ENCODE assay signal across 9 cellular contexts in the genomic region with DNA sequence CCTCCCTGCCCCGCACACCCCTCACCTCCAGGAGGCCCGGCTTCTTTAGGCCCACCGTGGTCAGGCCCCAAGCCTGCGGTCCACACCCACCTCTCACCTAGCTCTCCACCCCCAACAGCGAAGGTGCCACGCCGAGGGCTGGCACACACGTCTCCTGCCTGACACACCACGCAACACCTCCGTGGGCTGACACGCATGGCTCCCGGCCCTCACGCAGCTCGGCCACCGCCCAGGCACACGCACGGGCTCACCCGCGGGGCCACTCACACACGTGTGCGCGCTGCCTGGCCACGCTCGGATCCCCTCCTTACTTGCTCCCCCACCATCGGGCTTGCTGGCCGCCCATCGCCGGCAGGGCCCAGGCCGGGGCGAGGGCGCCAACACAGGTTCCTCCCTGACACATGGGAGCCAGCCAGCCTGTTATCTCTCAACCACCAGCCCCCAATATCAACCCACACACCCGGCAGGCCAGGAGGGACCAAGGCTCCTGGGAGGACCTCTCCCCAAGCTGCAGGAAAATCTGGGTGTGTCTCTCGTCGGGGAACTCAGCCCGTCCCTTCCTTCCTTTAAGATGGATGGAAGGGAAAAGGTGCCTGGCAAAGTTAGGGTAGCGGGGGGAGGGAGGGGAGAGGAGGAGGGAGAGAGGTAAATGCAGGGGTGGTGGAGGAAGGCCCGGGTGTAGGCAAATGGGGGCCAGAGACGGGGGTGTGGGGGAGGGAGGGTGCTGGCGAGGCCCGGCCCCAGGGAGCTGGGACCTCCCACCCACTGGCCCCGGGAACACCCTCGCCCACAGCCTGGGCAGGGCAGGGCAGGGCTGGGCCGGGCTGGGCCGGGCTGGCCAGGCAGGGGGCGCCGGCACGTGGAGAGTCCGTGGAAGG. TPM values are rescaled to one million over a fixed set of nuclear protein-coding genes. Genes with fewer than 3 reads are reported as not detected.
DNase-seq lines count a peak whose midpoint lies in the region; ATAC-seq, FAIRE-seq and TF ChIP-seq lines count a peak whose summit lies in the region.
"Had no signal": no experiment of that assay in that cellular context is flagged by ENCODE, and none has a peak within 500 bp of the region (broad histone marks: within the 10 kb centered on the region; RNA-seq: fewer than 3 reads in every experiment).

No MANE protein-coding gene starts in this region.

- H2BK12ac ChIP-seq in H1 (ENCODE audit: low read depth, low read length) = peak overlapping the region; percentile 90; the same call in 1 of the 2 replicates

- peak; percentile 37 for ATAC-seq in CD8-positive, alpha-beta T cell
- peak; percentile 45 for ATAC-seq in GM21381 (IDR thresholded peaks at IDR 0.05; ENCODE audit: unreplicated experiment)

- peak overlapping the region; percentile 88 for H3K4me3 Mint-ChIP-seq in CD8-positive, alpha-beta T cell

- no peak overlapping the region for H2AFZ ChIP-seq in H1 (ENCODE audit: low read length)

- H3K4me2 ChIP-seq in H1 (ENCODE audit: insufficient read depth in 1 of 2, low read depth in 2 of 2, low read length in 2 of 2) = peak overlapping the region; percentile 93 to 96

- H4K20me1 ChIP-seq in H1 (replicated peaks in 1 of 2; ENCODE audit: control insufficient read depth in 1 of 2, insufficient read depth in 2 of 2, low read length in 2 of 2) = peaks cover 2 to 14% of the 10 kb centered on the region in 2 experiments

- TF ChIP-seq CTCF in CD8-positive, alpha-beta T cell (IDR thresholded peaks at IDR 0.05) = no peak
- TF ChIP-seq CTCF in H1 (IDR thresholded peaks at IDR 0.05; ENCODE audit: control extremely low read depth in 1 of 3, insufficient read depth in 1 of 3, low read depth in 1 of 3, low read length in 3 of 3) = no peak

- H3K4me3 ChIP-seq in CD8-positive, alpha-beta T cell (ENCODE audit: low read depth, low read length) = peak overlapping the region; percentile 65
- H3K4me3 ChIP-seq in H1 (ENCODE audit: extremely low read depth in 1 of 4, insufficient read depth in 2 of 4, low read depth in 3 of 4, low read length in 4 of 4) (peak overlapping the region; percentile 33 to 68 (median 58)), mucosa of stomach (ENCODE audit: low read length) (peak overlapping the region; percentile 39), thymus (ENCODE audit: low read length) (peak overlapping the region; percentile 61)

- peaks cover 13% of the 10 kb centered on the region for H3K23me2 ChIP-seq in H1 (ENCODE audit: low read depth, low read length)

- TF ChIP-seq RAD21 in H1 (IDR thresholded peaks at IDR 0.05 in 1 of 2, conservative IDR thresholded peaks at IDR 0.05 in 1 of 2; ENCODE audit: low read depth in 2 of 2, low read length in 2 of 2) = no peak

- H3K27ac Mint-ChIP-seq in CD8-positive, alpha-beta T cell = peak overlapping the region; percentile 93

- H3K79me2 ChIP-seq in H1 (ENCODE audit: control insufficient read depth in 1 of 2, insufficient read depth in 2 of 2, low read length in 2 of 2) = no peaks in the 10 kb centered on the region; a peak in 1 of 4 replicates

- no peaks in the 10 kb centered on the region for H3K27me3 Mint-ChIP-seq in CD8-positive, alpha-beta T cell (ENCODE audit: low read depth)

- H2BK20ac ChIP-seq in H1 (ENCODE audit: low read length) = no peak overlapping the region

- no peak for TF ChIP-seq EP300 in H1 (IDR thresholded peaks at IDR 0.05; ENCODE audit: borderline replicate concordance in 1 of 2, low read depth in 2 of 2, low read length in 2 of 2)

- peaks cover 8% of the 10 kb centered on the region for H3K79me1 ChIP-seq in H1 (ENCODE audit: low read depth, low read length)

- H3K23ac ChIP-seq in H1 (ENCODE audit: insufficient read length) = no peak overlapping the region

- no peak for TF ChIP-seq POLR2A in H1 (IDR thresholded peaks at IDR 0.05; ENCODE audit: control extremely low read depth in 1 of 2, low read depth in 2 of 2, low read length in 2 of 2)

- H2BK15ac ChIP-seq in H1 (ENCODE audit: low read length) = peak overlapping the region; percentile 97

- CTCF ChIA-PET in CD8-positive, alpha-beta T cell (lab: Charles Lee) = interaction anchor here (1.2 to 2.2 kb wide), 6 partner anchors 9 to 141 kb away, joined by 3 to 7 read pairs (median 6); a partner anchor contains a TSS
- CTCF ChIA-PET in H1 (lab: Charles Lee; ENCODE audit: partially characterized antibody) = interaction anchor here (1.0 to 2.8 kb wide), 6 partner anchors 10 to 203 kb away, joined by 3 to 12 read pairs (median 6); no protein-coding TSS in a partner anchor

- peak overlapping the region; percentile 93 for H3K4ac ChIP-seq in H1 (replicated peaks; ENCODE audit: insufficient read length, low read depth, low read length)

- H3K9me3 Mint-ChIP-seq in CD8-positive, alpha-beta T cell = no peaks in the 10 kb centered on the region

- H2BK120ac ChIP-seq in H1 (replicated peaks; ENCODE audit: low read depth, low read length) = no peak overlapping the region

- H2BK5ac ChIP-seq in H1 (ENCODE audit: low read depth, low read length) = peak overlapping the region; percentile 87; the same call in 1 of the 2 replicates

- H4K5ac ChIP-seq in H1 (ENCODE audit: insufficient read length, low read depth, low read length) = peak overlapping the region; percentile 36

- H4K91ac ChIP-seq in H1 (replicated peaks; ENCODE audit: insufficient read length, low read length) = peak overlapping the region; percentile 96

- H3K4me1 Mint-ChIP-seq in CD8-positive, alpha-beta T cell (ENCODE audit: low read depth) = peaks cover 42% of the 10 kb centered on the region

- H3K56ac ChIP-seq in H1 (replicated peaks; ENCODE audit: insufficient read length, low read depth, low read length) = peak overlapping the region; percentile 51

- H4K8ac ChIP-seq in H1 (ENCODE audit: extremely low read depth, insufficient read depth, low read length) = peak overlapping the region; percentile 72

- FAIRE-seq in H1 (lab: Jason Lieb, UNC) = no peak

- H3K9me3 ChIP-seq in CD8-positive, alpha-beta T cell (ENCODE audit: low read length) = no peaks in the 10 kb centered on the region
- H3K9me3 ChIP-seq in H1 (ENCODE audit: insufficient read depth in 2 of 2, low read depth in 1 of 2, low read length in 1 of 2) (no peaks in the 10 kb centered on the region), mucosa of stomach (ENCODE audit: control insufficient read depth, low read length) (no peaks in the 10 kb centered on the region), thymus (ENCODE audit: control insufficient read depth) (no peaks in the 10 kb centered on the region)

- H3K4me1 ChIP-seq in CD8-positive, alpha-beta T cell (ENCODE audit: insufficient read depth, low read length) = peaks cover 17% of the 10 kb centered on the region
- H3K4me1 ChIP-seq in H1 (replicated peaks in 1 of 4; ENCODE audit: control insufficient read depth in 3 of 4, insufficient read depth in 4 of 4, low read length in 3 of 4) (peaks cover 4 to 21% (median 13%) of the 10 kb centered on the region in 4 experiments), mucosa of stomach (ENCODE audit: control insufficient read depth, insufficient read depth, low read length) (peaks cover 33% of the 10 kb centered on the region), thymus (ENCODE audit: control insufficient read depth, insufficient read depth, low read length) (peaks cover 11% of the 10 kb centered on the region)

- H3K27ac ChIP-seq in CD8-positive, alpha-beta T cell (ENCODE audit: low read depth, low read length) = peak overlapping the region; percentile 40
- H3K27ac ChIP-seq in H1 (ENCODE audit: low read depth, low read length) (0 out of 2 replicates have a peak overlapping the region, but pooled peaks have one; percentile 20), thymus (ENCODE audit: low read depth) (peak overlapping the region; percentile 81)

- H3K36me3 Mint-ChIP-seq in CD8-positive, alpha-beta T cell = peaks cover 46% of the 10 kb centered on the region

- WGBS in H1 (ENCODE audit: extremely low coverage in 1 of 2, insufficient coverage in 1 of 2, insufficient read length in 1 of 2, insufficient replicate concordance in 2 of 2, low coverage in 1 of 2, low lambda C conversion rate in 2 of 2, missing lambda C conversion rate in 1 of 2), 2 experiments = 7% methylated on average over 32 of the region's 48 CpGs; no CpG with 5 or more reads in 1 of the 2 experiments
- 6% methylated on average over 48 of the region's 48 CpGs for WGBS in thymus

- H3K27me3 ChIP-seq in CD8-positive, alpha-beta T cell (ENCODE audit: insufficient read depth, low read length) = no peaks in the 10 kb centered on the region
- no peaks in the 10 kb centered on the region for H3K27me3 ChIP-seq in H1 (replicated peaks in 1 of 4; ENCODE audit: control insufficient read depth in 3 of 4, extremely low read depth in 1 of 4, insufficient read depth in 3 of 4, low read length in 3 of 4)
- no peaks in the 10 kb centered on the region for H3K27me3 ChIP-seq in mucosa of stomach (ENCODE audit: control insufficient read depth, insufficient read depth, low read length)
- H3K27me3 ChIP-seq in thymus (ENCODE audit: control insufficient read depth, insufficient read depth) = no peaks in the 10 kb centered on the region

- H3K9ac ChIP-seq in H1 (replicated peaks in 1 of 4; ENCODE audit: extremely low read depth in 1 of 4, low read depth in 3 of 4, low read length in 3 of 4) = peak overlapping the region in 3 of 4 experiments; percentile 26 to 42 (median 40); a peak in 5 of 7 replicates
- peak overlapping the region; percentile 85 for H3K9ac ChIP-seq in mucosa of stomach (ENCODE audit: low read length)

- H3K18ac ChIP-seq in H1 (ENCODE audit: extremely low read depth, low read length) = peak overlapping the region; percentile 95

- POLR2A ChIA-PET in CD8-positive, alpha-beta T cell (lab: Charles Lee) = interaction anchor here (1.0 to 2.5 kb wide), 6 partner anchors 9 to 31 kb away, joined by 3 to 16 read pairs (median 6); a partner anchor contains a TSS
- POLR2A ChIA-PET in H1 (lab: Charles Lee; ENCODE audit: partially characterized antibody) = interaction anchor here (0.8 to 3.9 kb wide), 12 partner anchors 9 to 551 kb away, joined by 3 to 33 read pairs (median 4); a partner anchor contains a TSS

- H3K36me3 ChIP-seq in CD8-positive, alpha-beta T cell (ENCODE audit: insufficient read depth, low read length) = peaks cover 14% of the 10 kb centered on the region
- H3K36me3 ChIP-seq in H1 (ENCODE audit: control insufficient read depth in 2 of 4, insufficient read depth in 4 of 4, low read length in 3 of 4) = peaks cover 4 to 30% (median 13%) of the 10 kb centered on the region in 4 experiments; a peak in 6 of 8 replicates
- H3K36me3 ChIP-seq in mucosa of stomach (ENCODE audit: control insufficient read depth, insufficient read depth, low read length) = peaks cover 26% of the 10 kb centered on the region
- H3K36me3 ChIP-seq in thymus (ENCODE audit: control insufficient read depth, insufficient read depth) = peaks cover 33% of the 10 kb centered on the region

- no peak overlapping the region for H3K14ac ChIP-seq in H1 (ENCODE audit: insufficient read length)

- peak overlapping the region; percentile 94; the same call in 1 of the 2 replicates for H2AK5ac ChIP-seq in H1 (ENCODE audit: low read depth, low read length)

- peak in 5 of 7 experiments; percentile 11 to 53 (median 32) for DNase-seq in CD8-positive, alpha-beta T cell
- DNase-seq in HUDEP-2 (lab: John Stamatoyannopoulos, UW; ENCODE audit: unreplicated experiment in 76 of 76) (peak in 73 of 76 experiments; percentile 18 to 90 (median 77)), H1 (ENCODE audit: low read depth in 1 of 2, low spot score in 2 of 2) (peak in 1 of 2 experiments; percentile 60), NCI-H1436 (lab: John Stamatoyannopoulos, UW) (no peak)
- DNase-seq in activated CD4-positive, alpha-beta T cell treated with anti-CD3 and anti-CD28 coated beads for 4 hours = peak; percentile 37 to 54

- intact Hi-C loops in CD8-positive, alpha-beta T cell (cut with DNase I, micrococcal nuclease) = loop anchor here (5.0 to 10.0 kb wide), 3 partner anchors 432 to 912 kb away; a partner anchor contains a TSS

RNA-seq across cellular contexts. Expression of a gene that starts 0.5 kb away (rescaled TPM):
- total RNA-seq in CD8-positive, alpha-beta T cell = 10 to 100 TPM; 24.6 to 25.6 TPM
- 28.5 and 29.1 TPM in 2 replicates for total RNA-seq in H1 (2021; fragmentation: NEBNext Ultra II Directional; extraction: Animal tissue kit (Norgen Biotek cat#: 25700))
- polyA plus RNA-seq in H1 (2011; rRNA removed) (58.2 and 68.1 TPM in 2 replicates), thymus (44.8 TPM)
- 51.4 TPM for polyA plus RNA-seq in H1 (2011; cell fraction: cytosol; rRNA removed)
- polyA plus RNA-seq in H1 (2011; cell fraction: nucleus; rRNA removed) = 64.0 TPM
- polyA plus RNA-seq in H1 (2012, experiment 1 of 2) = 31.0 to 38.0 TPM (median 34.5 TPM) in 4 replicates
- 57.9 TPM for polyA plus RNA-seq in H1 (2012, experiment 2 of 2)
- polyA plus RNA-seq in H1 (2013, experiment 1 of 2) = 45.0 TPM
- polyA plus RNA-seq in H1 (2013, experiment 2 of 2) = 50.2 TPM
- 35.7 and 45.3 TPM in 2 replicates for polyA minus RNA-seq in H1 (2011; rRNA and poly(A)+ RNA removed)
- 11.2 TPM for polyA minus RNA-seq in H1 (2011; cell fraction: cytosol; rRNA and poly(A)+ RNA removed)
- polyA minus RNA-seq in H1 (2011; cell fraction: nucleus; rRNA and poly(A)+ RNA removed) = 12.0 TPM

RNA-seq across cellular contexts. Expression of a gene that starts 8.5 kb away (rescaled TPM):
- 1 to 10 TPM in 1 of 2 experiments, under 1 TPM in 1; 0.92 to 1.3 TPM for total RNA-seq in CD8-positive, alpha-beta T cell
- 221 and 252 TPM in 2 replicates for total RNA-seq in H1 (2021; fragmentation: NEBNext Ultra II Directional; extraction: Animal tissue kit (Norgen Biotek cat#: 25700))
- 214 and 350 TPM in 2 replicates for polyA plus RNA-seq in H1 (2011; rRNA removed)
- polyA plus RNA-seq in H1 (2011; cell fraction: cytosol; rRNA removed) = 234 TPM
- polyA plus RNA-seq in H1 (2011; cell fraction: nucleus; rRNA removed) = 399 TPM
- polyA plus RNA-seq in H1 (2012, experiment 1 of 2) = 231 to 283 TPM (median 258 TPM) in 4 replicates
- 321 TPM for polyA plus RNA-seq in H1 (2012, experiment 2 of 2)
- polyA plus RNA-seq in H1 (2013, experiment 1 of 2) = 136 TPM
- polyA plus RNA-seq in H1 (2013, experiment 2 of 2) = 131 TPM
- polyA minus RNA-seq in H1 (2011; rRNA and poly(A)+ RNA removed) = 219 and 368 TPM in 2 replicates
- 160 TPM for polyA minus RNA-seq in H1 (2011; cell fraction: cytosol; rRNA and poly(A)+ RNA removed)
- 98.7 TPM for polyA minus RNA-seq in H1 (2011; cell fraction: nucleus; rRNA and poly(A)+ RNA removed)
- 14.1 TPM for polyA plus RNA-seq in thymus

RNA-seq across cellular contexts. Expression of a gene that starts 22.3 kb away (rescaled TPM):
- total RNA-seq in CD8-positive, alpha-beta T cell = 10 to 100 TPM; 18.8 to 20.2 TPM
- total RNA-seq in H1 (2021; fragmentation: NEBNext Ultra II Directional; extraction: Animal tissue kit (Norgen Biotek cat#: 25700)) = 19.5 and 20.6 TPM in 2 replicates
- polyA plus RNA-seq in H1 (2011; rRNA removed) (6.7 and 7.0 TPM in 2 replicates), thymus (32.3 TPM)
- 9.7 TPM for polyA plus RNA-seq in H1 (2011; cell fraction: cytosol; rRNA removed)
- 13.6 TPM for polyA plus RNA-seq in H1 (2011; cell fraction: nucleus; rRNA removed)
- polyA plus RNA-seq in H1 (2012, experiment 1 of 2) = 19.8 to 23.8 TPM (median 22.3 TPM) in 4 replicates
- polyA plus RNA-seq in H1 (2012, experiment 2 of 2) = 8.5 TPM
- polyA plus RNA-seq in H1 (2013, experiment 1 of 2) = 12.8 TPM
- 14.3 TPM for polyA plus RNA-seq in H1 (2013, experiment 2 of 2)
- 5.1 and 9.8 TPM in 2 replicates for polyA minus RNA-seq in H1 (2011; rRNA and poly(A)+ RNA removed)
- 5.2 TPM for polyA minus RNA-seq in H1 (2011; cell fraction: cytosol; rRNA and poly(A)+ RNA removed)
- polyA minus RNA-seq in H1 (2011; cell fraction: nucleus; rRNA and poly(A)+ RNA removed) = 13.1 TPM

RNA-seq across cellular contexts. Expression of a gene that starts 22.4 kb away (rescaled TPM):
- 10 to 100 TPM; 57.0 to 64.4 TPM for total RNA-seq in CD8-positive, alpha-beta T cell
- total RNA-seq in H1 (2021; fragmentation: NEBNext Ultra II Directional; extraction: Animal tissue kit (Norgen Biotek cat#: 25700)) = 12.9 and 13.8 TPM in 2 replicates
- 4.7 and 8.0 TPM in 2 replicates for polyA plus RNA-seq in H1 (2011; rRNA removed)
- polyA plus RNA-seq in H1 (2011; cell fraction: cytosol; rRNA removed) = 3.8 TPM
- 35.9 TPM for polyA plus RNA-seq in H1 (2011; cell fraction: nucleus; rRNA removed)
- polyA plus RNA-seq in H1 (2012, experiment 1 of 2) = 6.5 to 8.1 TPM (median 6.7 TPM) in 4 replicates
- polyA plus RNA-seq in H1 (2012, experiment 2 of 2) = 13.4 TPM
- 5.2 TPM for polyA plus RNA-seq in H1 (2013, experiment 1 of 2)
- polyA plus RNA-seq in H1 (2013, experiment 2 of 2) = 3.5 TPM
- polyA minus RNA-seq in H1 (2011; rRNA and poly(A)+ RNA removed) = 30.2 and 31.0 TPM in 2 replicates
- 6.6 TPM for polyA minus RNA-seq in H1 (2011; cell fraction: cytosol; rRNA and poly(A)+ RNA removed)
- polyA minus RNA-seq in H1 (2011; cell fraction: nucleus; rRNA and poly(A)+ RNA removed) = 40.9 TPM
- polyA plus RNA-seq in thymus = 19.9 TPM

RNA-seq across cellular contexts. Expression of a gene that starts 29.6 kb away (rescaled TPM):
- total RNA-seq in CD8-positive, alpha-beta T cell = not detected
- not detected in 2 replicates for total RNA-seq in H1 (2021; fragmentation: NEBNext Ultra II Directional; extraction: Animal tissue kit (Norgen Biotek cat#: 25700))
- polyA plus RNA-seq in H1 (2011; rRNA removed) (0.08 and 0.11 TPM in 2 replicates), thymus (0.02 TPM)
- not detected for polyA plus RNA-seq in H1 (2011; cell fraction: cytosol; rRNA removed)
- polyA plus RNA-seq in H1 (2011; cell fraction: nucleus; rRNA removed) = 0.07 TPM
- 0.27 to 0.55 TPM (median 0.43 TPM) in 3 of 4 replicates, not detected in the other for polyA plus RNA-seq in H1 (2012, experiment 1 of 2)
- polyA plus RNA-seq in H1 (2012, experiment 2 of 2) = not detected
- 0.04 TPM for polyA plus RNA-seq in H1 (2013, experiment 1 of 2)
- 0.09 TPM for polyA plus RNA-seq in H1 (2013, experiment 2 of 2)
- polyA minus RNA-seq in H1 (2011; rRNA and poly(A)+ RNA removed) = 0.15 TPM in 1 of 2 replicates, not detected in the other
- not detected for polyA minus RNA-seq in H1 (2011; cell fraction: cytosol; rRNA and poly(A)+ RNA removed)
- polyA minus RNA-seq in H1 (2011; cell fraction: nucleus; rRNA and poly(A)+ RNA removed) = not detected
- total RNA-seq: RPMI7951 had no signal

Comparison
In these comparisons a context has a peak if more than half of its experiments do, and no peak if none do; other contexts are left out.
1. H3K27ac ChIP-seq: peak in every context shown above with its lines; median percentile 81 in thymus; 40 in CD8-positive, alpha-beta T cell; 20 in H1.
2. RNA of a gene that starts 8.5 kb away (total RNA-seq): 221 to 252 TPM in H1; 0.92 to 1.3 TPM in CD8-positive, alpha-beta T cell; every median in the first group is over 10 times any median in the second.
3. Peak in every context shown above with its lines, with median percentiles within 50 percentile points of each other: H3K4me3 ChIP-seq.